In genomic region chr2:12807907-12808810, GRCh38 we compare ENCODE assay signal across 13 cellular contexts.
A peak's percentile ranks its signal among the peaks of the same experiment; 100 is the strongest.
DNase-seq lines count a peak whose midpoint lies in the region; ATAC-seq and TF ChIP-seq lines count a peak whose summit lies in the region.
"Had no signal": no experiment of that assay in that cellular context is flagged by ENCODE, and none has a peak within 500 bp of the region (broad histone marks: within the 10 kb centered on the region; RNA-seq: fewer than 3 reads in every experiment).

No MANE protein-coding gene starts in this region.

- DNase-seq in Ammon's horn (ENCODE audit: low spot score) (peak; percentile 4), SKM-1 (lab: John Stamatoyannopoulos, UW; ENCODE audit: unreplicated experiment) (peak; percentile 9), globus pallidus (ENCODE audit: low spot score) (peak; percentile 13), omental fat pad (ENCODE audit: low spot score) (no peak), amniotic stem cell (lab: John Stamatoyannopoulos, UW) (no peak), AG08395 (ENCODE audit: low spot score) (no peak), anterior cingulate cortex (lab: John Stamatoyannopoulos, UW) (no peak), DMS79 (lab: John Stamatoyannopoulos, UW) (no peak)
- DNase-seq: activated effector memory CD4-positive, alpha-beta T cell treated with Interleukin-2 at 50 U/mL for 16 hours; DMS53; naive thymus-derived CD8-positive, alpha-beta T cell; NCI-H2171; stimulated activated CD4-positive, alpha-beta T cell treated with anti-CD3 and anti-CD28 coated beads, Interleukin-15, amount 100 ng/mL, for 24 hours had no signal

- ATAC-seq in omental fat pad (ENCODE audit: low FRiP score) = peak; percentile 62
- ATAC-seq: naive thymus-derived CD8-positive, alpha-beta T cell had no signal

- no peak for TF ChIP-seq CTCF in omental fat pad (IDR thresholded peaks at IDR 0.05)

Comparison
In these comparisons a context has a peak if more than half of its experiments do, and no peak if none do; other contexts are left out.
1. DNase-seq: peak in Ammon's horn (single experiment), SKM-1 (single experiment) and globus pallidus (single experiment); none in omental fat pad (single experiment), amniotic stem cell (single experiment), AG08395 (single experiment), anterior cingulate cortex (0 of 58) and DMS79 (single experiment).